Comparison of ENCODE assay signal across 7 cellular contexts in genomic region chr15:78000089-78000926, GRCh38.
DNase-seq lines count a peak whose midpoint lies in the region; ATAC-seq and TF ChIP-seq lines count a peak whose summit lies in the region.

No MANE protein-coding gene starts in this region.

- DNase-seq in T-helper 1 cell = peak; percentile 65 to 74 (median 74)
- DNase-seq in activated naive CD8-positive, alpha-beta T cell treated with anti-CD3 and anti-CD28 coated beads, Interleukin-2, amount 50 U/mL, for 24 hours = peak; percentile 77
- DNase-seq in iPS DF 4.7 (ENCODE audit: extremely low read depth, low spot score) = peak; percentile 64
- peak; percentile 27 to 76 (median 62) for DNase-seq in stimulated activated CD4-positive, alpha-beta T cell treated with anti-CD3 and anti-CD28 coated beads, Interleukin-1b, Interleukin-23, amount 100 ng/mL, for 24 hours (ENCODE audit: low read depth in 4 of 4, low spot score in 1 of 4)

- no peaks in the 10 kb centered on the region for H3K9me3 Mint-ChIP-seq in activated naive CD8-positive, alpha-beta T cell treated with anti-CD3 and anti-CD28 coated beads, Interleukin-2, amount 50 U/mL, for 24 hours

- no peaks in the 10 kb centered on the region for H3K27me3 Mint-ChIP-seq in activated naive CD8-positive, alpha-beta T cell treated with anti-CD3 and anti-CD28 coated beads, Interleukin-2, amount 50 U/mL, for 24 hours

- ATAC-seq in HG03442 (IDR thresholded peaks at IDR 0.05; ENCODE audit: unreplicated experiment) (peak; percentile 50), GM21619 (IDR thresholded peaks at IDR 0.05; ENCODE audit: unreplicated experiment) (no peak)
- peak; percentile 92 for ATAC-seq in activated naive CD8-positive, alpha-beta T cell treated with anti-CD3 and anti-CD28 coated beads, Interleukin-2, amount 50 U/mL, for 24 hours

- TF ChIP-seq CTCF in GM12872 (IDR thresholded peaks at IDR 0.05; ENCODE audit: insufficient read depth, low read depth, low read length) = peak; percentile 74

- H3K4me3 Mint-ChIP-seq in activated naive CD8-positive, alpha-beta T cell treated with anti-CD3 and anti-CD28 coated beads, Interleukin-2, amount 50 U/mL, for 24 hours = no peak overlapping the region

- peak overlapping the region; percentile 46 for H3K27ac Mint-ChIP-seq in activated naive CD8-positive, alpha-beta T cell treated with anti-CD3 and anti-CD28 coated beads, Interleukin-2, amount 50 U/mL, for 24 hours

- peaks cover 9% of the 10 kb centered on the region for H3K4me1 Mint-ChIP-seq in activated naive CD8-positive, alpha-beta T cell treated with anti-CD3 and anti-CD28 coated beads, Interleukin-2, amount 50 U/mL, for 24 hours

- peaks cover 12% of the 10 kb centered on the region for H3K36me3 Mint-ChIP-seq in activated naive CD8-positive, alpha-beta T cell treated with anti-CD3 and anti-CD28 coated beads, Interleukin-2, amount 50 U/mL, for 24 hours (ENCODE audit: low read depth)
